ENCODE assay signal across 8 cellular contexts in genomic region chr3:185822957-185823279, GRCh38. TPM values are rescaled to one million over a fixed set of nuclear protein-coding genes. Genes with fewer than 3 reads are reported as not detected.
A peak's percentile ranks its signal among the peaks of the same experiment; 100 is the strongest.
DNase-seq lines count a peak whose midpoint lies in the region; ATAC-seq lines count a peak whose summit lies in the region.

No MANE protein-coding gene starts in this region.

- H3K27ac ChIP-seq in iPS-20b (ENCODE audit: low read length), result peak overlapping the region; percentile 87
- peak overlapping the region; percentile 57 for H3K27ac ChIP-seq in subcutaneous abdominal adipose tissue (ENCODE audit: low read depth, low read length)

- H3K36me3 ChIP-seq in iPS-20b (ENCODE audit: insufficient read depth, low read depth, low read length) (peaks cover 10% of the 10 kb centered on the region), subcutaneous abdominal adipose tissue (ENCODE audit: control insufficient read depth in 5 of 5, insufficient read depth in 5 of 5, low read length in 5 of 5) (no peaks in the 10 kb centered on the region)

- no peaks in the 10 kb centered on the region for H3K36me3 Mint-ChIP-seq in activated CD4-positive, alpha-beta T cell treated with anti-CD3 and anti-CD28 coated beads for 36 hours (ENCODE audit: low read depth)
- H3K36me3 Mint-ChIP-seq in activated CD8-positive, alpha-beta T cell treated with anti-CD3 and anti-CD28 coated beads, Interleukin-2, amount 10 ng/mL, durations not matched to agents 7 days and 5 days (ENCODE audit: low read depth), result no peaks in the 10 kb centered on the region

- H3K27ac Mint-ChIP-seq in activated CD4-positive, alpha-beta T cell treated with anti-CD3 and anti-CD28 coated beads for 36 hours, result no peak overlapping the region
- H3K27ac Mint-ChIP-seq in activated CD8-positive, alpha-beta T cell treated with anti-CD3 and anti-CD28 coated beads, Interleukin-2, amount 10 ng/mL, durations not matched to agents 7 days and 5 days, result no peak overlapping the region

- no peak for DNase-seq in activated CD4-positive, alpha-beta T cell treated with anti-CD3 and anti-CD28 coated beads for 36 hours
- DNase-seq in activated CD4-positive, alpha-beta T cell treated with anti-CD3 and anti-CD28 coated beads, Interleukin-2, amount 50 U/mL, for 4 hours, result no peak
- DNase-seq in activated CD8-positive, alpha-beta T cell treated with anti-CD3 and anti-CD28 coated beads, Interleukin-2, amount 10 ng/mL, durations not matched to agents 7 days and 5 days, result no peak

- H3K27me3 ChIP-seq in iPS-20b (ENCODE audit: insufficient read depth, low read length) (peaks cover 15% of the 10 kb centered on the region), subcutaneous abdominal adipose tissue (ENCODE audit: control insufficient read depth in 5 of 5, insufficient read depth in 4 of 5, low read length in 5 of 5) (peaks cover 0 to 18% (median 2%) of the 10 kb centered on the region in 5 donors)

- POLR2A ChIA-PET in activated CD4-positive, alpha-beta T cell treated with anti-CD3 and anti-CD28 coated beads for 36 hours (lab: Charles Lee), result interaction anchor here (0.6 to 1.3 kb wide), 2 partner anchors 90 to 343 kb away, joined by 3 read pairs; no protein-coding TSS in a partner anchor
- POLR2A ChIA-PET in activated CD8-positive, alpha-beta T cell treated with anti-CD3 and anti-CD28 coated beads, Interleukin-2, amount 10 ng/mL, durations not matched to agents 7 days and 5 days (lab: Charles Lee), result no interaction called here

- peaks cover 8% of the 10 kb centered on the region for H3K4me1 Mint-ChIP-seq in activated CD4-positive, alpha-beta T cell treated with anti-CD3 and anti-CD28 coated beads for 36 hours
- peaks cover 11% of the 10 kb centered on the region for H3K4me1 Mint-ChIP-seq in activated CD8-positive, alpha-beta T cell treated with anti-CD3 and anti-CD28 coated beads, Interleukin-2, amount 10 ng/mL, durations not matched to agents 7 days and 5 days (ENCODE audit: low read depth)

- H3K4me3 ChIP-seq in iPS-20b (ENCODE audit: low read length), result peak overlapping the region; percentile 90
- H3K4me3 ChIP-seq in subcutaneous abdominal adipose tissue (ENCODE audit: low read depth in 1 of 5, low read length in 5 of 5), result peak overlapping the region; percentile 61 to 85 (median 67)

- H3K9ac ChIP-seq in iPS-20b (ENCODE audit: low read depth, low read length), result peak overlapping the region; percentile 84
- H3K9ac ChIP-seq in subcutaneous abdominal adipose tissue (ENCODE audit: low read length in 5 of 5), result peak overlapping the region in 4 of 5 donors; percentile 26 to 75 (median 52)

- no peaks in the 10 kb centered on the region for H3K9me3 Mint-ChIP-seq in activated CD4-positive, alpha-beta T cell treated with anti-CD3 and anti-CD28 coated beads for 36 hours (ENCODE audit: low read depth)
- H3K9me3 Mint-ChIP-seq in activated CD8-positive, alpha-beta T cell treated with anti-CD3 and anti-CD28 coated beads, Interleukin-2, amount 10 ng/mL, durations not matched to agents 7 days and 5 days (ENCODE audit: insufficient read depth), result no peaks in the 10 kb centered on the region

- intact Hi-C loops in activated CD4-positive, alpha-beta T cell treated with anti-CD3 and anti-CD28 coated beads for 36 hours (cut with DNase I, micrococcal nuclease), result no loop called here

- CTCF ChIA-PET in activated CD4-positive, alpha-beta T cell treated with anti-CD3 and anti-CD28 coated beads for 36 hours (lab: Charles Lee), result interaction anchor here (0.6 to 1.2 kb wide), 3 partner anchors 644 to 967 kb away, joined by 3 to 6 read pairs (median 4); no protein-coding TSS in a partner anchor
- CTCF ChIA-PET in activated CD8-positive, alpha-beta T cell treated with anti-CD3 and anti-CD28 coated beads, Interleukin-2, amount 10 ng/mL, durations not matched to agents 7 days and 5 days (lab: Charles Lee), result interaction anchor here (1.0 to 1.5 kb wide), 2 partner anchors 19 to 120 kb away, joined by 3 to 8 read pairs; no protein-coding TSS in a partner anchor

- ATAC-seq in activated CD4-positive, alpha-beta T cell treated with anti-CD3 and anti-CD28 coated beads for 36 hours, result no peak
- ATAC-seq in activated CD8-positive, alpha-beta T cell treated with anti-CD3 and anti-CD28 coated beads, Interleukin-2, amount 10 ng/mL, durations not matched to agents 7 days and 5 days, result no peak
- no peak for ATAC-seq in HG03354 (IDR thresholded peaks at IDR 0.05; ENCODE audit: poor library complexity, severe bottlenecking, unreplicated experiment)
- ATAC-seq in GM21367 (IDR thresholded peaks at IDR 0.05; ENCODE audit: unreplicated experiment), result no peak
- no peak for ATAC-seq in GM18868 (IDR thresholded peaks at IDR 0.05; ENCODE audit: unreplicated experiment)

- H3K9me3 ChIP-seq in iPS-20b (ENCODE audit: insufficient read depth, low read depth, low read length) (peaks cover 5% of the 10 kb centered on the region; the same call in 1 of the 2 replicates), subcutaneous abdominal adipose tissue (ENCODE audit: control insufficient read depth in 5 of 5, low read length in 5 of 5) (no peaks in the 10 kb centered on the region)

- H3K4me1 ChIP-seq in iPS-20b (ENCODE audit: insufficient read depth, low read length) (peaks cover 37% of the 10 kb centered on the region), subcutaneous abdominal adipose tissue (ENCODE audit: control insufficient read depth in 5 of 5, insufficient read depth in 5 of 5, low read length in 5 of 5) (peaks cover 0 to 30% (median 20%) of the 10 kb centered on the region in 5 donors)

- peaks cover 54% of the 10 kb centered on the region for H3K27me3 Mint-ChIP-seq in activated CD4-positive, alpha-beta T cell treated with anti-CD3 and anti-CD28 coated beads for 36 hours
- H3K27me3 Mint-ChIP-seq in activated CD8-positive, alpha-beta T cell treated with anti-CD3 and anti-CD28 coated beads, Interleukin-2, amount 10 ng/mL, durations not matched to agents 7 days and 5 days (ENCODE audit: low read depth), result peaks cover 62% of the 10 kb centered on the region

- H3K4me3 Mint-ChIP-seq in activated CD4-positive, alpha-beta T cell treated with anti-CD3 and anti-CD28 coated beads for 36 hours, result peak overlapping the region; percentile 45
- H3K4me3 Mint-ChIP-seq in activated CD8-positive, alpha-beta T cell treated with anti-CD3 and anti-CD28 coated beads, Interleukin-2, amount 10 ng/mL, durations not matched to agents 7 days and 5 days, result peak overlapping the region; percentile 70

RNA-seq across cellular contexts. Expression of gene IGF2BP2, which starts 1.9 kb away (rescaled TPM):
- under 1 TPM; 0.54 to 0.55 TPM for total RNA-seq in activated CD4-positive, alpha-beta T cell treated with anti-CD3 and anti-CD28 coated beads for 36 hours
- total RNA-seq in activated CD8-positive, alpha-beta T cell treated with anti-CD3 and anti-CD28 coated beads, Interleukin-2, amount 10 ng/mL, durations not matched to agents 7 days and 5 days, result under 1 TPM; 0.21 to 0.32 TPM
